18 cellular contexts compared by ENCODE assay signal in the genomic region with DNA sequence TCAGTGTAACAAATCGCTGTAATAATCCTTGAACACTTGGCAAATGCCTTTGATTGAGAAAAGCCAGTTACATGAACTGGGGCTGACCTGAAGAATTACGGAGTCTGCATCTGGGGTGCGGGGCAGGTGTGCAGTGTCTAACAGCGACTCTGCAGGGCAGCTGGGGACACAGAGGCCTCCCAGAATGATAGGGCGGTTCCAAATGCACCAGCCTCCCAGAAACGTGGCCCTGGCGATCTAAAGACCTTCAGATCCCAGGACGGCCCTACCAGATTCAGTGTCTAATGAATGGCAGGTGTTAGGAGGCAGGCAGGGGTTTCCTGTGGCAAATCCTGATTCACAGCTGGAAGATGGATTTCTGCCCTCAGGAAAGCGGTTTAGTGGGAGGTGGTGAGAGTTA.
DNase-seq lines count a peak whose midpoint lies in the region; ATAC-seq and TF ChIP-seq lines count a peak whose summit lies in the region.
"Had no signal": no experiment of that assay in that cellular context is flagged by ENCODE, and none has a peak within 500 bp of the region (broad histone marks: within the 10 kb centered on the region; RNA-seq: fewer than 3 reads in every experiment).

No MANE protein-coding gene starts in this region.

- DNase-seq in H9 (peak; percentile 51), NCI-H146 treated with DMSO at 0.1 percent for 48 hours (lab: John Stamatoyannopoulos, UW; ENCODE audit: unreplicated experiment) (peak; percentile 67), SW480 (ENCODE audit: low spot score) (peak; percentile 54), GM19238 (ENCODE audit: insufficient read length, low spot score) (no peak), EL (no peak)
- DNase-seq: ACHN, DND-41, GDM1, H7, NCI-H1092 treated with DMSO at 0.1 percent for 48 hours, NCI-H187, Right ventricle myocardium superior had no signal

- no peak overlapping the region for H3K9ac ChIP-seq in H9 (ENCODE audit: extremely low read depth, insufficient read length, low read length)
- no peak overlapping the region for H3K9ac ChIP-seq in neural cell (ENCODE audit: low read length)

- peaks cover 48% of the 10 kb centered on the region for H3K27me3 Mint-ChIP-seq in H9 (ENCODE audit: low read depth)

- H3K56ac ChIP-seq in H9 (ENCODE audit: insufficient read length, low read depth, low read length) = no peak overlapping the region

- H2AFZ ChIP-seq in H9 (ENCODE audit: low read length) (no peak overlapping the region), neural cell (ENCODE audit: low read depth, low read length) (no peak overlapping the region)

- no peak overlapping the region for H3K18ac ChIP-seq in H9 (ENCODE audit: insufficient read length, low read depth, low read length)

- H3K27ac ChIP-seq in H9 (ENCODE audit: insufficient read length, low read depth, low read length) (no peak overlapping the region), neural cell (ENCODE audit: low read length) (no peak overlapping the region)
- H3K27ac ChIP-seq: C4-2B, Peyer's patch had no signal

- H3K27ac Mint-ChIP-seq in H9 = peak overlapping the region in 1 of 3 experiments; percentile 93; a peak in 3 of 7 replicates

- H4K20me1 ChIP-seq in H9 (ENCODE audit: control insufficient read depth, insufficient read depth, insufficient read length) = no peaks in the 10 kb centered on the region
- no peaks in the 10 kb centered on the region for H4K20me1 ChIP-seq in neural cell (ENCODE audit: insufficient read depth)

- no peaks in the 10 kb centered on the region for H3K36me3 Mint-ChIP-seq in H9 (ENCODE audit: insufficient read depth in 1 of 3, low read depth in 3 of 3)

- H3K9me3 Mint-ChIP-seq in H9 = no peaks in the 10 kb centered on the region; a peak in 1 of 5 replicates

- H3K9me3 ChIP-seq in H9 (ENCODE audit: control insufficient read depth, low read depth, low read length) = no peaks in the 10 kb centered on the region
- H3K9me3 ChIP-seq in neural cell (ENCODE audit: low read length) = no peaks in the 10 kb centered on the region
- H3K9me3 ChIP-seq: Peyer's patch had no signal

- H3K4me1 Mint-ChIP-seq in H9 = peaks cover 35 to 39% of the 10 kb centered on the region in 2 experiments

- no peak for TF ChIP-seq CTCF in H9 (conservative IDR thresholded peaks at IDR 0.05)
- no peak for TF ChIP-seq CTCF in neural cell (IDR thresholded peaks at IDR 0.05; ENCODE audit: poor library complexity, severe bottlenecking)

- H3K4me1 ChIP-seq in H9 (ENCODE audit: insufficient read depth, low read length) = peaks cover 2% of the 10 kb centered on the region; the same call in 1 of the 2 replicates
- H3K4me1 ChIP-seq: Peyer's patch had no signal

- no peak for TF ChIP-seq RAD21 in neural cell (conservative IDR thresholded peaks at IDR 0.05)

- no peak overlapping the region for H2AK5ac ChIP-seq in H9 (ENCODE audit: insufficient read length, low read length)

- WGBS in H9 (ENCODE audit: extremely low coverage, insufficient read length, low lambda C conversion rate) = no CpG with 5 or more reads among the region's 9 CpGs

- no peaks in the 10 kb centered on the region for H3F3A ChIP-seq in neural cell (ENCODE audit: insufficient read depth, low read length, poor library complexity, severe bottlenecking)

- H2BK20ac ChIP-seq in H9 (ENCODE audit: low read depth, low read length, poor library complexity, severe bottlenecking) = no peak overlapping the region

- H4K8ac ChIP-seq in H9 (replicated peaks; ENCODE audit: insufficient read length, low read depth, low read length) = no peak overlapping the region

- no peak overlapping the region for H2BK12ac ChIP-seq in H9 (ENCODE audit: insufficient read length, low read depth, low read length)

- H2BK5ac ChIP-seq in H9 (ENCODE audit: insufficient read length, low read length) = no peak overlapping the region

- TF ChIP-seq EP300 in neural cell (conservative IDR thresholded peaks at IDR 0.05; ENCODE audit: poor library complexity, severe bottlenecking) = no peak

- no peak overlapping the region for H3K4me3 ChIP-seq in neural cell (ENCODE audit: low read length)
- H3K4me3 ChIP-seq: K562, Peyer's patch had no signal

- peak overlapping the region in 1 of 2 experiments; percentile 64; a peak in 3 of 5 replicates for H3K4me3 Mint-ChIP-seq in H9

- H4K91ac ChIP-seq in H9 (ENCODE audit: insufficient read length, low read depth, low read length) = no peak overlapping the region

- H2BK120ac ChIP-seq in H9 (ENCODE audit: low read depth, low read length, poor library complexity, severe bottlenecking) = no peak overlapping the region

- H3K79me1 ChIP-seq in H9 (ENCODE audit: insufficient read depth, low read depth, low read length, poor library complexity, severe bottlenecking) = no peaks in the 10 kb centered on the region

- H3K4me2 ChIP-seq in H9 (ENCODE audit: insufficient read depth, insufficient read length, low read length) (peak overlapping the region; percentile 46), neural cell (ENCODE audit: low read length) (no peak overlapping the region)

- no peak overlapping the region for H3K4ac ChIP-seq in H9 (ENCODE audit: low read depth, low read length)

- H3K23me2 ChIP-seq in H9 (ENCODE audit: insufficient read length, low read depth, low read length, poor library complexity, severe bottlenecking) = no peaks in the 10 kb centered on the region

- no peaks in the 10 kb centered on the region for H3K9me2 ChIP-seq in neural cell (ENCODE audit: insufficient read depth, low read length)

- H4K5ac ChIP-seq in H9 (ENCODE audit: insufficient read length, low read depth, low read length) = no peak overlapping the region

- H3K27me3 ChIP-seq in H9 (ENCODE audit: insufficient read depth, low read length) (no peaks in the 10 kb centered on the region), neural cell (ENCODE audit: insufficient read depth, low read depth, low read length) (no peaks in the 10 kb centered on the region)
- H3K27me3 ChIP-seq: Peyer's patch had no signal

- H2BK15ac ChIP-seq in H9 (ENCODE audit: low read depth, low read length) = no peak overlapping the region

- H3K23ac ChIP-seq in H9 (ENCODE audit: insufficient read length, low read depth, low read length) = no peak overlapping the region

- 0 out of 2 replicates have a peak overlapping the region, but pooled peaks have one; percentile 29 for H3K14ac ChIP-seq in H9 (ENCODE audit: insufficient read depth, low read length)

- H3K36me3 ChIP-seq in neural cell (ENCODE audit: insufficient read depth, low read length) = no peaks in the 10 kb centered on the region
- H3K36me3 ChIP-seq: Peyer's patch had no signal

- H3K79me2 ChIP-seq in H9 (ENCODE audit: insufficient read depth, low read length) = no peaks in the 10 kb centered on the region
- H3K79me2 ChIP-seq in neural cell (replicated peaks; ENCODE audit: insufficient read depth, low read length) = no peaks in the 10 kb centered on the region

- ATAC-seq in HG02678 (IDR thresholded peaks at IDR 0.05; ENCODE audit: unreplicated experiment) = no peak
- ATAC-seq in HG03139 (IDR thresholded peaks at IDR 0.05; ENCODE audit: unreplicated experiment) = no peak
- ATAC-seq: K562 had no signal

- H3T11ph ChIP-seq in H9 (ENCODE audit: low read length) = no peak overlapping the region

TF ChIP-seq in neural cell, 6 proteins besides CTCF, POLR2A, EP300 and RAD21:
- TF ChIP-seq EZH2 (IDR thresholded peaks at IDR 0.05; ENCODE audit: borderline replicate concordance, insufficient read depth, low read length, poor library complexity, severe bottlenecking) (no peak), TAF1 (IDR thresholded peaks at IDR 0.05; ENCODE audit: low read depth) (no peak)
- TF ChIP-seq, protein P1, sequence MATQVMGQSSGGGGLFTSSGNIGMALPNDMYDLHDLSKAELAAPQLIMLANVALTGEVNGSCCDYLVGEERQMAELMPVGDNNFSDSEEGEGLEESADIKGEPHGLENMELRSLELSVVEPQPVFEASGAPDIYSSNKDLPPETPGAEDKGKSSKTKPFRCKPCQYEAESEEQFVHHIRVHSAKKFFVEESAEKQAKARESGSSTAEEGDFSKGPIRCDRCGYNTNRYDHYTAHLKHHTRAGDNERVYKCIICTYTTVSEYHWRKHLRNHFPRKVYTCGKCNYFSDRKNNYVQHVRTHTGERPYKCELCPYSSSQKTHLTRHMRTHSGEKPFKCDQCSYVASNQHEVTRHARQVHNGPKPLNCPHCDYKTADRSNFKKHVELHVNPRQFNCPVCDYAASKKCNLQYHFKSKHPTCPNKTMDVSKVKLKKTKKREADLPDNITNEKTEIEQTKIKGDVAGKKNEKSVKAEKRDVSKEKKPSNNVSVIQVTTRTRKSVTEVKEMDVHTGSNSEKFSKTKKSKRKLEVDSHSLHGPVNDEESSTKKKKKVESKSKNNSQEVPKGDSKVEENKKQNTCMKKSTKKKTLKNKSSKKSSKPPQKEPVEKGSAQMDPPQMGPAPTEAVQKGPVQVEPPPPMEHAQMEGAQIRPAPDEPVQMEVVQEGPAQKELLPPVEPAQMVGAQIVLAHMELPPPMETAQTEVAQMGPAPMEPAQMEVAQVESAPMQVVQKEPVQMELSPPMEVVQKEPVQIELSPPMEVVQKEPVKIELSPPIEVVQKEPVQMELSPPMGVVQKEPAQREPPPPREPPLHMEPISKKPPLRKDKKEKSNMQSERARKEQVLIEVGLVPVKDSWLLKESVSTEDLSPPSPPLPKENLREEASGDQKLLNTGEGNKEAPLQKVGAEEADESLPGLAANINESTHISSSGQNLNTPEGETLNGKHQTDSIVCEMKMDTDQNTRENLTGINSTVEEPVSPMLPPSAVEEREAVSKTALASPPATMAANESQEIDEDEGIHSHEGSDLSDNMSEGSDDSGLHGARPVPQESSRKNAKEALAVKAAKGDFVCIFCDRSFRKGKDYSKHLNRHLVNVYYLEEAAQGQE (IDR thresholded peaks at IDR 0.05; ENCODE audit: borderline replicate concordance) = peak; percentile 40

Comparison
In these comparisons a context has a peak if more than half of its experiments do, and no peak if none do; other contexts are left out.
1. DNase-seq: peak in H9 (single experiment), NCI-H146 treated with DMSO at 0.1 percent for 48 hours (single experiment) and SW480 (single experiment); none in GM19238 (single experiment) and EL (single experiment).